25 cellular contexts compared by ENCODE assay signal in the genomic region with DNA sequence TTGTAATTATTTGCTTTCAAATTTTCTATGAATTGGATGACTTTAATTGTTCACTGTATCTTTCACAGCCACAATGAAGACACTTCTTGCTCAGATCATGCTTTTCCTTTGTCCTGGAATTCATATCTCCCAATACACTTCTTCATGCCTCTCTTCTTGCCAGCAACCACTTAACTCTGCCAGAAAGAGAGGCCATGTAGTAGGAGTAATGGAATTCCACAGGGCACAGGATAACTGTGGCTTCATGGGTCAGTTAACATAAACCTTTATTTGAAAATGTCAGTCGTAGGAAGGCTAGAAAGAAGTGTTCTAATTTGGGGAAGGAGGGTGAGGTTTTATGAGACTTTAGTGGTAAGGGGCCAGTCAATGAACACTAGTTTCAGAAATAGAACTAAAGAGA.
DNase-seq lines count a peak whose midpoint lies in the region; FAIRE-seq and TF ChIP-seq lines count a peak whose summit lies in the region.
"Had no signal": no experiment of that assay in that cellular context is flagged by ENCODE, and none has a peak within 500 bp of the region (broad histone marks: within the 10 kb centered on the region; RNA-seq: fewer than 3 reads in every experiment).

No MANE protein-coding gene starts in this region.

- peak; percentile 65 for FAIRE-seq in GM12892 (lab: Jason Lieb, UNC)
- FAIRE-seq: bronchial epithelial cell had no signal

- DNase-seq in GM12892 (ENCODE audit: insufficient read length) (no peak), RPMI7951 (ENCODE audit: low read depth) (peak; percentile 31), fibroblast of peridontal ligament (ENCODE audit: extremely low read depth) (peak; percentile 76), non-pigmented ciliary epithelial cell (ENCODE audit: low read depth) (peak; percentile 14), HPDE6-E6E7 (ENCODE audit: extremely low spot score) (no peak), DMS53 (lab: John Stamatoyannopoulos, UW) (no peak), NCI-H1930 (lab: John Stamatoyannopoulos, UW) (no peak), amniotic stem cell (lab: John Stamatoyannopoulos, UW) (no peak)
- DNase-seq: activated CD4-positive, alpha-beta T cell treated with anti-CD3 and anti-CD28 coated beads for 36 hours; activated CD8-positive, alpha-beta memory T cell treated with anti-CD3 and anti-CD28 coated beads for 24 hours; activated gamma-delta T cell; activated T-cell treated with anti-CD3 and anti-CD28 coated beads, Interleukin-2, amount 50 U/mL, for 1 hour; CD4-positive, CD25-positive, alpha-beta regulatory T cell; DMS 273 treated with DMSO at 0.1 percent for 48 hours; heart left ventricle; HFFc6; left lung; naive thymus-derived CD4-positive, alpha-beta T cell; NCI-H1417 treated with DMSO at 0.1 percent for 48 hours; NCI-H510A; NK-92 treated with Interleukin-12 subunit alpha and Interleukin-12 subunit beta, amount 100 ng/mL, for 24 hours; spleen; stimulated activated CD4-positive, alpha-beta T cell treated with anti-CD3 and anti-CD28 coated beads, Interleukin-4, amount 100 ng/mL, for 24 hours; stimulated activated naive CD4-positive, alpha-beta T cell had no signal

- TF ChIP-seq POLR2A in GM12892 (IDR thresholded peaks at IDR 0.05; ENCODE audit: low read depth, low read length) = no peak

Comparison
In these comparisons a context has a peak if more than half of its experiments do, and no peak if none do; other contexts are left out.
1. DNase-seq: peak in RPMI7951 (single experiment), fibroblast of peridontal ligament (single experiment) and non-pigmented ciliary epithelial cell (single experiment); none in GM12892 (single experiment), HPDE6-E6E7 (single experiment), DMS53 (single experiment), NCI-H1930 (0 of 2) and amniotic stem cell (single experiment).